In the genomic region with DNA sequence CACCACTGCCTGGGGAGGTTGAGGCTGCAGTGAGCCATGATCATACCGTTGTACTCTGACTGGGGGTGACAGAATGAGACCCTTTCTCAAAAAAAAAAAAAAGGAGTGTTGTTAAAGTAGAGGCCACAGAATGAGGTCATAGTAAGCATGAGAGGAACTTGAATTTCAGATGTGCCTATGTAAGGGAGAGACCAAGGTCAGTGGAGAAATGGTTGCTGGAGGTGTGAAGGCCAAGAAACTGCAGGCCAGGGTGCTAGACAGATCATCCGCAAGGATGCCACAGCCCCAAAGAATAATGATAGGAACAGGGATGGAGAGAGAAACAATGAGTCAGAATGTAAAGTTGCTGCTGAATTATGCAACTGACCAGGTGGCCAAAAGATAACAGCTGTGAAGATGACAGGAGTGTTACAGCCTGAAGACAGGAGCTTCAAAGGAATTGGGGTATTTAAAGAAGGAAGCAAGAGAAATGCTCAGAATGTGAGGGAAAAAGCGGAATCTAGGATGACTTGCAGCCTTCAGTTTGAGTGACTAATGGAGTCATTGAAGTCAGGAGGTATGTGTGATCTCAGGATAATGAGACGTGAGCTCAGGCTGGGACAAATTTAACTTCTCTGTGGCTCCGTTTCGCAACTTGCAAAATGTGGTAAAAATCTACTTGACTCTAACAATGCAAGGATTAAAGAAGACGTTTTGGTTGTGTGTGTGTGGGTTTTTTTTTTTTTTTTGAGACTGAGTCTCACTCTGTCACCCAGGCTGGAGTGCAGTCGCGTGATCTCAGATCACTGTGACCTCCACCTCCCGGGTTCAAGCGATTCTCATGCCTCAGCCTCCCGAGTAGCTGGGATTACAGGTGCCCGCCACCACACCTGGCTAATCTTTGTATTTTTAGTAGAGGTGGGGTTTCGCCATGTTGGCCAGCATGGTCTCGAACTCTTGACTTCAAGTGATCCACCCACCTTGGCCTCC, we compare ENCODE assay signal across 14 cellular contexts. TPM values are rescaled to one million over a fixed set of nuclear protein-coding genes. Genes with fewer than 3 reads are reported as not detected.
DNase-seq lines count a peak whose midpoint lies in the region; ATAC-seq and TF ChIP-seq lines count a peak whose summit lies in the region.
"Had no signal": no experiment of that assay in that cellular context is flagged by ENCODE, and none has a peak within 500 bp of the region (broad histone marks: within the 10 kb centered on the region; RNA-seq: fewer than 3 reads in every experiment).

No MANE protein-coding gene starts in this region.

- BruUV-seq in Caco-2 (replicated peaks; lab: Mats Ljungman, UMichigan) = no TSS peak

- peaks cover 10% of the 10 kb centered on the region for H3K4me1 Mint-ChIP-seq in Caco-2 (ENCODE audit: low read depth, unreplicated experiment)
- peaks cover 19% of the 10 kb centered on the region for H3K4me1 Mint-ChIP-seq in chondrocyte (ENCODE audit: low read depth)
- H3K4me1 Mint-ChIP-seq in naive thymus-derived CD4-positive, alpha-beta T cell = peaks cover 0 to 1% (median 0%) of the 10 kb centered on the region in 7 donors
- H3K4me1 Mint-ChIP-seq in progenitor cell of endocrine pancreas (ENCODE audit: low read depth) = no peaks in the 10 kb centered on the region
- peaks cover 0 to 3% (median 0%) of the 10 kb centered on the region in 4 donors for H3K4me1 Mint-ChIP-seq in naive thymus-derived CD8-positive, alpha-beta T cell
- H3K4me1 Mint-ChIP-seq: activated T-helper 17 cell treated with anti-CD3 and anti-CD28 coated beads, Interleukin-2, amount 50 U/mL, for 72 hours; nephron had no signal

- DNase-seq in Caco-2 (peak; percentile 63 to 77), NB4 (ENCODE audit: low read depth) (peak; percentile 97), chondrocyte (ENCODE audit: low spot score) (no peak), progenitor cell of endocrine pancreas (ENCODE audit: low spot score, unreplicated experiment) (no peak), NCI-H2171 (lab: John Stamatoyannopoulos, UW) (no peak), NCI-H2081 treated with DMSO at 0.1 percent for 48 hours (lab: John Stamatoyannopoulos, UW) (no peak)
- DNase-seq in naive thymus-derived CD4-positive, alpha-beta T cell = no peak
- no peak for DNase-seq in naive thymus-derived CD8-positive, alpha-beta T cell
- DNase-seq: GOT3; NCI-H1105; stimulated activated CD4-positive, alpha-beta T cell treated with anti-CD3 and anti-CD28 coated beads, Interleukin-2, amount 100 ng/mL, for 24 hours had no signal

- H3K36me3 Mint-ChIP-seq in Caco-2 (ENCODE audit: insufficient read depth, unreplicated experiment) (peaks cover 54% of the 10 kb centered on the region), chondrocyte (ENCODE audit: low read depth) (peaks cover 13% of the 10 kb centered on the region), progenitor cell of endocrine pancreas (ENCODE audit: insufficient read depth) (peaks cover 13% of the 10 kb centered on the region)
- H3K36me3 Mint-ChIP-seq in naive thymus-derived CD4-positive, alpha-beta T cell = peaks cover 8 to 49% (median 18%) of the 10 kb centered on the region in 5 donors
- H3K36me3 Mint-ChIP-seq in naive thymus-derived CD8-positive, alpha-beta T cell = peaks cover 7 to 81% (median 30%) of the 10 kb centered on the region in 3 donors

- intact Hi-C loops in Caco-2 (cut with micrococcal nuclease; ENCODE audit: unreplicated experiment) = loop anchor here (10.0 kb wide), 1 partner anchor 51 kb away; no protein-coding TSS in a partner anchor
- intact Hi-C loops in naive thymus-derived CD4-positive, alpha-beta T cell (cut with micrococcal nuclease) = no loop called here

- H3K36me3 ChIP-seq in Caco-2 (ENCODE audit: control insufficient read depth, insufficient read depth, low read length) = no peaks in the 10 kb centered on the region; the same call in 1 of the 2 replicates
- H3K36me3 ChIP-seq in naive thymus-derived CD4-positive, alpha-beta T cell (ENCODE audit: control insufficient read depth in 2 of 3, insufficient read depth in 3 of 3, low read length in 3 of 3) = peaks cover 0 to 19% (median 4%) of the 10 kb centered on the region in 3 experiments

- H3K4me3 Mint-ChIP-seq in Caco-2 (ENCODE audit: unreplicated experiment) = peak overlapping the region; percentile 10
- H3K4me3 Mint-ChIP-seq in chondrocyte (ENCODE audit: unreplicated experiment) = no peak overlapping the region
- H3K4me3 Mint-ChIP-seq in naive thymus-derived CD4-positive, alpha-beta T cell = no peak overlapping the region
- H3K4me3 Mint-ChIP-seq in progenitor cell of endocrine pancreas (ENCODE audit: low read depth) = no peak overlapping the region
- H3K4me3 Mint-ChIP-seq in naive thymus-derived CD8-positive, alpha-beta T cell = no peak overlapping the region
- H3K4me3 Mint-ChIP-seq: activated T-helper 17 cell treated with anti-CD3 and anti-CD28 coated beads, Interleukin-2, amount 50 U/mL, for 72 hours; nephron had no signal

- H3K27ac Mint-ChIP-seq in Caco-2 (ENCODE audit: unreplicated experiment) (peak overlapping the region; percentile 76), chondrocyte (ENCODE audit: unreplicated experiment) (peak overlapping the region; percentile 60), progenitor cell of endocrine pancreas (no peak overlapping the region)
- peak overlapping the region in 2 of 9 donors; percentile 24 to 44 for H3K27ac Mint-ChIP-seq in naive thymus-derived CD4-positive, alpha-beta T cell
- H3K27ac Mint-ChIP-seq in naive thymus-derived CD8-positive, alpha-beta T cell = no peak overlapping the region
- H3K27ac Mint-ChIP-seq: activated T-helper 17 cell treated with anti-CD3 and anti-CD28 coated beads, Interleukin-2, amount 50 U/mL, for 72 hours; nephron had no signal

- ATAC-seq in naive thymus-derived CD4-positive, alpha-beta T cell = peak; percentile 84
- ATAC-seq in naive thymus-derived CD8-positive, alpha-beta T cell = no peak
- ATAC-seq: activated T-helper 17 cell treated with anti-CD3 and anti-CD28 coated beads, Interleukin-2, amount 50 U/mL, for 72 hours had no signal

- H3K4me3 ChIP-seq in Caco-2 (ENCODE audit: low read depth, low read length) = no peak overlapping the region
- H3K4me3 ChIP-seq in NB4 (ENCODE audit: low read depth, low read length) = no peak overlapping the region
- no peak overlapping the region for H3K4me3 ChIP-seq in naive thymus-derived CD4-positive, alpha-beta T cell (ENCODE audit: low read length)

- no peaks in the 10 kb centered on the region for H3K27me3 ChIP-seq in Caco-2 (replicated peaks; ENCODE audit: control insufficient read depth, insufficient read depth, low read length)
- no peaks in the 10 kb centered on the region for H3K27me3 ChIP-seq in naive thymus-derived CD4-positive, alpha-beta T cell (ENCODE audit: control insufficient read depth in 2 of 2, insufficient read depth in 2 of 2, low read length in 2 of 2)

- H3K9me3 ChIP-seq in Caco-2 = no peaks in the 10 kb centered on the region
- no peaks in the 10 kb centered on the region for H3K9me3 ChIP-seq in naive thymus-derived CD4-positive, alpha-beta T cell (ENCODE audit: control insufficient read depth in 2 of 3, low read length in 3 of 3)

- no peak overlapping the region for H3K27ac ChIP-seq in naive thymus-derived CD4-positive, alpha-beta T cell (ENCODE audit: low read depth, low read length)
- H3K27ac ChIP-seq: VCaP had no signal

- H3K4me1 ChIP-seq in Caco-2 = peaks cover 7% of the 10 kb centered on the region
- no peaks in the 10 kb centered on the region for H3K4me1 ChIP-seq in naive thymus-derived CD4-positive, alpha-beta T cell (ENCODE audit: control insufficient read depth in 2 of 2, insufficient read depth in 2 of 2, low read length in 2 of 2)

- POLR2A ChIA-PET in Caco-2 (lab: Charles Lee) = interaction anchor here (1.2 kb wide), 1 partner anchor 23 kb away, joined by 4 read pairs; no protein-coding TSS in a partner anchor
- POLR2A ChIA-PET in naive thymus-derived CD4-positive, alpha-beta T cell (lab: Charles Lee) = no interaction called here
- POLR2A ChIA-PET in naive thymus-derived CD8-positive, alpha-beta T cell (lab: Charles Lee) = interaction anchor here (0.7 kb wide), 1 partner anchor 658 kb away, joined by 6 read pairs; no protein-coding TSS in a partner anchor

- H3K9me3 Mint-ChIP-seq in Caco-2 (ENCODE audit: unreplicated experiment) = no peaks in the 10 kb centered on the region
- no peaks in the 10 kb centered on the region for H3K9me3 Mint-ChIP-seq in chondrocyte (ENCODE audit: low read depth)
- no peaks in the 10 kb centered on the region for H3K9me3 Mint-ChIP-seq in naive thymus-derived CD4-positive, alpha-beta T cell
- H3K9me3 Mint-ChIP-seq in progenitor cell of endocrine pancreas (ENCODE audit: low read depth) = no peaks in the 10 kb centered on the region
- no peaks in the 10 kb centered on the region for H3K9me3 Mint-ChIP-seq in naive thymus-derived CD8-positive, alpha-beta T cell
- H3K9me3 Mint-ChIP-seq: activated T-helper 17 cell treated with anti-CD3 and anti-CD28 coated beads, Interleukin-2, amount 50 U/mL, for 72 hours; nephron had no signal

- TF ChIP-seq CTCF in Caco-2 (IDR thresholded peaks at IDR 0.05; ENCODE audit: insufficient read depth in 1 of 2, low read depth in 1 of 2, low read length in 1 of 2, severe bottlenecking in 1 of 2, unreplicated experiment in 1 of 2) = no peak
- TF ChIP-seq CTCF in NB4 (IDR thresholded peaks at IDR 0.05; ENCODE audit: low read depth, low read length) = no peak
- TF ChIP-seq CTCF in chondrocyte (IDR thresholded peaks at IDR 0.05) = no peak
- no peak for TF ChIP-seq CTCF in progenitor cell of endocrine pancreas (IDR thresholded peaks at IDR 0.05; ENCODE audit: unreplicated experiment)

- CTCF ChIA-PET in Caco-2 (lab: Charles Lee) = interaction anchor here (0.7 to 0.8 kb wide), 2 partner anchors 22 to 23 kb away, joined by 3 to 8 read pairs; partner anchors contain the start of gene TYW1B
- CTCF ChIA-PET in naive thymus-derived CD4-positive, alpha-beta T cell (lab: Charles Lee) = no interaction called here

- H3K27me3 Mint-ChIP-seq in Caco-2 (ENCODE audit: insufficient read depth, unreplicated experiment) (no peaks in the 10 kb centered on the region), chondrocyte (ENCODE audit: low read depth) (no peaks in the 10 kb centered on the region), progenitor cell of endocrine pancreas (no peaks in the 10 kb centered on the region)
- no peaks in the 10 kb centered on the region for H3K27me3 Mint-ChIP-seq in naive thymus-derived CD4-positive, alpha-beta T cell
- no peaks in the 10 kb centered on the region for H3K27me3 Mint-ChIP-seq in naive thymus-derived CD8-positive, alpha-beta T cell
- H3K27me3 Mint-ChIP-seq: activated T-helper 17 cell treated with anti-CD3 and anti-CD28 coated beads, Interleukin-2, amount 50 U/mL, for 72 hours had no signal

- no peak for TF ChIP-seq POLR2A in NB4 (IDR thresholded peaks at IDR 0.05; ENCODE audit: extremely low read depth, insufficient read length)

RNA-seq across cellular contexts. Expression of gene TYW1B, which starts 22.2 kb away (rescaled TPM):
- total RNA-seq in Caco-2 (2022) (10.0 and 12.8 TPM in 2 replicates), chondrocyte (1.2 to 2.5 TPM (median 1.7 TPM) in 3 replicates), progenitor cell of endocrine pancreas (4.2 and 5.7 TPM in 2 replicates)
- 1 to 10 TPM; 4.3 to 8.2 (median 6.3) TPM for total RNA-seq in naive thymus-derived CD4-positive, alpha-beta T cell
- 1 to 10 TPM; 1.2 to 2.8 TPM for polyA plus RNA-seq in naive thymus-derived CD4-positive, alpha-beta T cell
- 1 to 10 TPM; 6.8 to 7.0 TPM for total RNA-seq in naive thymus-derived CD8-positive, alpha-beta T cell
- 1 to 10 TPM in 2 of 3 donors, under 1 TPM in 1; 0.80 to 2.4 (median 1.9) TPM for polyA plus RNA-seq in naive thymus-derived CD8-positive, alpha-beta T cell

Comparison
In these comparisons a context has a peak if more than half of its experiments do, and no peak if none do; other contexts are left out.
1. DNase-seq: peak in Caco-2 (2 of 2) and NB4 (single experiment); none in chondrocyte (single experiment), naive thymus-derived CD4-positive, alpha-beta T cell (0 of 9), progenitor cell of endocrine pancreas (single experiment), NCI-H2171 (single experiment), NCI-H2081 treated with DMSO at 0.1 percent for 48 hours (single experiment) and naive thymus-derived CD8-positive, alpha-beta T cell (0 of 10).
2. H3K27ac Mint-ChIP-seq: peak in Caco-2 (single experiment) and chondrocyte (single experiment); none in progenitor cell of endocrine pancreas (single experiment) and naive thymus-derived CD8-positive, alpha-beta T cell (0 of 10).